Comparison of ENCODE assay signal across 1 cellular context in the genomic region with DNA sequence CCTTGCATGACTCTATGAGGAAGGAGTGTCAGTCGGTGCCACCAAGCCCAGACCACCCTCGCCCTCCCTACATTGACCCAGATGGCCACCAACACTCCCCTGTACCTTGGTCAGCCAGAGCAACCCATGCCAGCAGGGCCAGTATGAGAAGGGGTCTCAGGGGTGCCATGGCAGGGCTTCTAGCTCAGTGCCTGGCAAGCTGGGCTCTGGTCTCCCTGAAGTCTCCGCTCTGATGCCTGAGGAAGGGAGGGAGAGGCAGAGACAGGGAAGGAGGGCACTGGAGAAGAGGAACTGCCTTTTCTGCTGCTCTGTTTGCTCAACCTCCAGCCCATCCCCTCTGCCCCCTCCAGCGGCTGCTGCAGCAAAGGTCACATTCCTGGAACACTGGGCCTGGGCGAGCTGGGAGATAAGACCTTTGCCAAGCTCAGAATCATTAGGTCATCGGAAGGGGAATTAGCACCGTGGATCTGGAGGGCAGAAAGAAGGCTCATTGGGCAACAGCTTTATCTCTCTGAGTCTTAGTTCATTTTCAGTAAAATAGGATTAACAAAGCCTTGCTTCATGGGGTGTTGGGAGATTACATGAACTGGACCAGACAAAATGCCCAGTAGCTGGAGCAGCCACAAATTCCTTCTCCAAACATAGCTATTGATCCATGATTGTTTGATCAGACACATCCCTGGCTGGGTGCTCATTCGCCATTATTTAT.
TF ChIP-seq lines count a peak whose summit lies in the region.

A gene with protein sequence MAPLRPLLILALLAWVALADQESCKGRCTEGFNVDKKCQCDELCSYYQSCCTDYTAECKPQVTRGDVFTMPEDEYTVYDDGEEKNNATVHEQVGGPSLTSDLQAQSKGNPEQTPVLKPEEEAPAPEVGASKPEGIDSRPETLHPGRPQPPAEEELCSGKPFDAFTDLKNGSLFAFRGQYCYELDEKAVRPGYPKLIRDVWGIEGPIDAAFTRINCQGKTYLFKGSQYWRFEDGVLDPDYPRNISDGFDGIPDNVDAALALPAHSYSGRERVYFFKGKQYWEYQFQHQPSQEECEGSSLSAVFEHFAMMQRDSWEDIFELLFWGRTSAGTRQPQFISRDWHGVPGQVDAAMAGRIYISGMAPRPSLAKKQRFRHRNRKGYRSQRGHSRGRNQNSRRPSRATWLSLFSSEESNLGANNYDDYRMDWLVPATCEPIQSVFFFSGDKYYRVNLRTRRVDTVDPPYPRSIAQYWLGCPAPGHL (minus strand): TSS at position 273 of the 709 bp plus-strand sequence. CDS start 104 bp downstream, at position 169.

TF ChIP-seq in IMR-90, 13 proteins besides CTCF, POLR2A, EP300 and RAD21:
- TF ChIP-seq CEBPB (IDR thresholded peaks at IDR 0.05; ENCODE audit: low read depth, low read length) (peak; percentile 74), NFE2L2 (IDR thresholded peaks at IDR 0.05; ENCODE audit: low read depth, low read length) (no peak), USF2 (IDR thresholded peaks at IDR 0.05; ENCODE audit: low read depth, low read length) (no peak), MAZ (IDR thresholded peaks at IDR 0.05; ENCODE audit: borderline replicate concordance, low read depth, low read length) (peak; percentile 40; the same call in 1 of the 2 replicates), RCOR1 (IDR thresholded peaks at IDR 0.05; ENCODE audit: insufficient replicate concordance, low read length) (no peak), BHLHE40 (IDR thresholded peaks at IDR 0.05; ENCODE audit: low read depth, low read length) (no peak), MXI1 (IDR thresholded peaks at IDR 0.05; ENCODE audit: borderline replicate concordance, low read depth, low read length) (no peak), CHD1 (IDR thresholded peaks at IDR 0.05; ENCODE audit: low read depth, low read length) (no peak), SMC3 (IDR thresholded peaks at IDR 0.05; ENCODE audit: low read depth, low read length) (no peak), MAFK (IDR thresholded peaks at IDR 0.05; ENCODE audit: low read depth, low read length) (no peak), RFX5 (IDR thresholded peaks at IDR 0.05; ENCODE audit: low read depth, low read length) (no peak), FOS (IDR thresholded peaks at IDR 0.05; ENCODE audit: low read depth, low read length) (no peak)
- TF ChIP-seq, protein P1, sequence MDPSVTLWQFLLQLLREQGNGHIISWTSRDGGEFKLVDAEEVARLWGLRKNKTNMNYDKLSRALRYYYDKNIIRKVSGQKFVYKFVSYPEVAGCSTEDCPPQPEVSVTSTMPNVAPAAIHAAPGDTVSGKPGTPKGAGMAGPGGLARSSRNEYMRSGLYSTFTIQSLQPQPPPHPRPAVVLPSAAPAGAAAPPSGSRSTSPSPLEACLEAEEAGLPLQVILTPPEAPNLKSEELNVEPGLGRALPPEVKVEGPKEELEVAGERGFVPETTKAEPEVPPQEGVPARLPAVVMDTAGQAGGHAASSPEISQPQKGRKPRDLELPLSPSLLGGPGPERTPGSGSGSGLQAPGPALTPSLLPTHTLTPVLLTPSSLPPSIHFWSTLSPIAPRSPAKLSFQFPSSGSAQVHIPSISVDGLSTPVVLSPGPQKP (IDR thresholded peaks at IDR 0.05; ENCODE audit: borderline replicate concordance, low read depth, low read length): no peak
